In genomic region chr10:24385776-24386175, GRCh38 we compare ENCODE assay signal across 19 cellular contexts.
DNase-seq lines count a peak whose midpoint lies in the region; ATAC-seq and TF ChIP-seq lines count a peak whose summit lies in the region.
"Had no signal": no experiment of that assay in that cellular context is flagged by ENCODE, and none has a peak within 500 bp of the region (broad histone marks: within the 10 kb centered on the region; RNA-seq: fewer than 3 reads in every experiment).

No MANE protein-coding gene starts in this region.

- H3K4me1 ChIP-seq in breast epithelium (peaks cover 6 to 22% of the 10 kb centered on the region in 2 donors), endodermal cell (ENCODE audit: control insufficient read depth, insufficient read depth, low read length) (peaks cover 21% of the 10 kb centered on the region), neural progenitor cell (no peaks in the 10 kb centered on the region)

- no peaks in the 10 kb centered on the region for H4K20me1 ChIP-seq in neural progenitor cell (ENCODE audit: low read depth)

- H3K4me1 Mint-ChIP-seq in MCF 10A (ENCODE audit: insufficient read depth, unreplicated experiment) (peaks cover 25% of the 10 kb centered on the region), endodermal cell (peaks cover 29% of the 10 kb centered on the region), neural progenitor cell (peaks cover 6% of the 10 kb centered on the region), type B pancreatic cell (ENCODE audit: unreplicated experiment) (peaks cover 40% of the 10 kb centered on the region)

- no peaks in the 10 kb centered on the region for H3K79me2 ChIP-seq in neural progenitor cell (ENCODE audit: low read depth)

- H3K36me3 ChIP-seq in breast epithelium, result no peaks in the 10 kb centered on the region
- peaks cover 9% of the 10 kb centered on the region for H3K36me3 ChIP-seq in endodermal cell (ENCODE audit: control insufficient read depth, insufficient read depth, low read length)
- H3K36me3 ChIP-seq in neural progenitor cell, result no peaks in the 10 kb centered on the region
- H3K36me3 ChIP-seq: pancreas, tibial nerve had no signal

- no TSS peak for BruUV-seq in MCF 10A (replicated peaks; lab: Mats Ljungman, UMichigan)

- peak in 1 of 2 donors; percentile 78 for DNase-seq in breast epithelium (ENCODE audit: low spot score in 2 of 2)
- no peak for DNase-seq in MCF 10A (ENCODE audit: unreplicated experiment)
- DNase-seq in endodermal cell, result no peak
- DNase-seq in neural progenitor cell (ENCODE audit: low spot score), result no peak
- no peak for DNase-seq in type B pancreatic cell (ENCODE audit: extremely low spot score, unreplicated experiment)
- no peak for DNase-seq in stimulated activated naive CD4-positive, alpha-beta T cell treated with Interleukin-2 at 50 U/mL for 16 hours (lab: John Stamatoyannopoulos, UW)
- no peak for DNase-seq in AG08396 (ENCODE audit: low spot score)
- DNase-seq: activated naive CD8-positive, alpha-beta T cell treated with anti-CD3 and anti-CD28 coated beads, Interleukin-2, amount 50 U/mL, for 24 hours; activated T-cell treated with anti-CD3 and anti-CD28 coated beads, Interleukin-2, amount 50 U/mL, for 48 hours; cortex of kidney; GDM1; NCI-H2081 treated with DMSO at 0.1 percent for 48 hours; stimulated activated CD4-positive, alpha-beta T cell treated with anti-CD3 and anti-CD28 coated beads, Interleukin-1b, Interleukin-23, amount 100 ng/mL, for 48 hours; T-helper 2 cell had no signal

- 77 to 88% methylated on average over 7 of the region's 7 CpGs for whole genome bisulfite sequencing in endodermal cell (ENCODE audit: insufficient coverage in 1 of 2, insufficient read length in 1 of 2), 2 experiments

- H2AFZ ChIP-seq in neural progenitor cell (replicated peaks), result no peak overlapping the region

- POLR2A ChIA-PET in MCF 10A (lab: Yijun Ruan, JAX), result no interaction called here

- no peaks in the 10 kb centered on the region for H3K9me3 Mint-ChIP-seq in MCF 10A (ENCODE audit: unreplicated experiment)
- peaks cover 1% of the 10 kb centered on the region for H3K9me3 Mint-ChIP-seq in endodermal cell
- H3K9me3 Mint-ChIP-seq in neural progenitor cell, result no peaks in the 10 kb centered on the region
- peaks cover 5% of the 10 kb centered on the region for H3K9me3 Mint-ChIP-seq in type B pancreatic cell
- H3K9me3 Mint-ChIP-seq: activated naive CD8-positive, alpha-beta T cell treated with anti-CD3 and anti-CD28 coated beads, Interleukin-2, amount 50 U/mL, for 24 hours had no signal

- H3K27me3 Mint-ChIP-seq in MCF 10A (ENCODE audit: insufficient read depth, unreplicated experiment) (no peaks in the 10 kb centered on the region), endodermal cell (ENCODE audit: insufficient read depth) (no peaks in the 10 kb centered on the region), neural progenitor cell (ENCODE audit: insufficient read depth, low read depth) (no peaks in the 10 kb centered on the region), type B pancreatic cell (no peaks in the 10 kb centered on the region)

- no peaks in the 10 kb centered on the region for H3F3A ChIP-seq in neural progenitor cell (ENCODE audit: low read depth)

- intact Hi-C loops in breast epithelium (cut with DNase I; ENCODE audit: low total_unique reads) (no loop called here), MCF 10A (cut with micrococcal nuclease) (no loop called here)

- H3K4me3 Mint-ChIP-seq in MCF 10A (ENCODE audit: unreplicated experiment) (no peak overlapping the region), endodermal cell (no peak overlapping the region), neural progenitor cell (no peak overlapping the region), type B pancreatic cell (peak overlapping the region; percentile 41)
- H3K4me3 Mint-ChIP-seq: activated naive CD8-positive, alpha-beta T cell treated with anti-CD3 and anti-CD28 coated beads, Interleukin-2, amount 50 U/mL, for 24 hours had no signal

- H3K27me3 ChIP-seq in breast epithelium, result no peaks in the 10 kb centered on the region
- no peaks in the 10 kb centered on the region for H3K27me3 ChIP-seq in endodermal cell (ENCODE audit: control insufficient read depth, insufficient read depth, low read length, poor library complexity, severe bottlenecking)
- no peaks in the 10 kb centered on the region for H3K27me3 ChIP-seq in neural progenitor cell
- H3K27me3 ChIP-seq: esophagus muscularis mucosa, pancreas, tibial nerve had no signal

- no peak for ATAC-seq in esophagus mucosa
- ATAC-seq: activated naive CD8-positive, alpha-beta T cell treated with anti-CD3 and anti-CD28 coated beads, Interleukin-2, amount 50 U/mL, for 24 hours; pancreas had no signal

- no peak overlapping the region for H3K4me2 ChIP-seq in neural progenitor cell

- CTCF ChIA-PET in MCF 10A (lab: Yijun Ruan, JAX), result interaction anchor here (3.1 kb wide), 1 partner anchor 31 kb away, joined by 17 read pairs; no protein-coding TSS in a partner anchor

- H3K9ac ChIP-seq in endodermal cell (ENCODE audit: extremely low read depth, low read length, poor library complexity, severe bottlenecking) (no peak overlapping the region), neural progenitor cell (no peak overlapping the region)

- H3K36me3 Mint-ChIP-seq in MCF 10A (ENCODE audit: insufficient read depth, unreplicated experiment) (peaks cover 49% of the 10 kb centered on the region), endodermal cell (ENCODE audit: low read depth) (peaks cover 5% of the 10 kb centered on the region), neural progenitor cell (peaks cover 7% of the 10 kb centered on the region), type B pancreatic cell (peaks cover 39% of the 10 kb centered on the region)

- H3K27ac ChIP-seq in breast epithelium (peak overlapping the region; percentile 93 to 98), endodermal cell (ENCODE audit: low read depth, low read length) (peak overlapping the region; percentile 80), neural progenitor cell (no peak overlapping the region)
- H3K27ac ChIP-seq: 22Rv1 had no signal

- H3K27ac Mint-ChIP-seq in MCF 10A (ENCODE audit: low read depth, unreplicated experiment) (no peak overlapping the region), endodermal cell (no peak overlapping the region), neural progenitor cell (peak overlapping the region; percentile 21), type B pancreatic cell (peak overlapping the region; percentile 54)
- H3K27ac Mint-ChIP-seq: activated naive CD8-positive, alpha-beta T cell treated with anti-CD3 and anti-CD28 coated beads, Interleukin-2, amount 50 U/mL, for 24 hours had no signal

- H3K9me3 ChIP-seq in breast epithelium (no peaks in the 10 kb centered on the region), endodermal cell (ENCODE audit: control insufficient read depth, low read length) (no peaks in the 10 kb centered on the region), neural progenitor cell (ENCODE audit: low read depth) (no peaks in the 10 kb centered on the region)
- H3K9me3 ChIP-seq: esophagus muscularis mucosa, pancreas, tibial nerve had no signal

- H3K4me3 ChIP-seq in breast epithelium (no peak overlapping the region), endodermal cell (ENCODE audit: low read length) (no peak overlapping the region), neural progenitor cell (no peak overlapping the region)
- H3K4me3 ChIP-seq: esophagus muscularis mucosa, pancreas, tibial nerve had no signal

- TF ChIP-seq CTCF in breast epithelium (IDR thresholded peaks at IDR 0.05) (no peak), MCF 10A (IDR thresholded peaks at IDR 0.05; ENCODE audit: unreplicated experiment) (no peak), endodermal cell (conservative IDR thresholded peaks at IDR 0.05) (no peak), neural progenitor cell (IDR thresholded peaks at IDR 0.05) (no peak), type B pancreatic cell (conservative IDR thresholded peaks at IDR 0.05) (no peak)

- no peak for TF ChIP-seq POLR2A in breast epithelium (IDR thresholded peaks at IDR 0.05)

Comparison
In these comparisons a context has a peak if more than half of its experiments do, and no peak if none do; other contexts are left out.
1. H3K27ac Mint-ChIP-seq: peak in neural progenitor cell (single experiment) and type B pancreatic cell (single experiment); none in MCF 10A (single experiment) and endodermal cell (single experiment).